In genomic region chr1:43238104-43238503, GRCh38 we compare ENCODE assay signal across 7 cellular contexts. TPM values are rescaled to one million over a fixed set of nuclear protein-coding genes. Genes with fewer than 3 reads are reported as not detected.
DNase-seq lines count a peak whose midpoint lies in the region; ATAC-seq and TF ChIP-seq lines count a peak whose summit lies in the region.

No MANE protein-coding gene starts in this region.

- no peak overlapping the region for H3K4me3 ChIP-seq in DOHH2 (ENCODE audit: low read length)

- no peaks in the 10 kb centered on the region for H4K20me1 ChIP-seq in DOHH2 (ENCODE audit: control insufficient read depth, insufficient read depth, low read depth, low read length)

- ATAC-seq in stimulated activated naive CD8-positive, alpha-beta T cell treated with anti-CD3 and anti-CD28 coated beads, Interleukin-15, Interleukin-2, amounts not matched to agents 100 U/mL and 50 U/mL, for 24 hours = peak; percentile 38
- ATAC-seq in GM21529 (IDR thresholded peaks at IDR 0.05; ENCODE audit: unreplicated experiment) = no peak

- H3F3A ChIP-seq in DOHH2 (ENCODE audit: control insufficient read depth, insufficient read depth) = peaks cover 3% of the 10 kb centered on the region

- H3K4me2 ChIP-seq in DOHH2 (ENCODE audit: low read length) = no peak overlapping the region

- peaks cover 23% of the 10 kb centered on the region for H3K4me1 ChIP-seq in DOHH2 (ENCODE audit: control insufficient read depth, low read length)

- H3K27me3 ChIP-seq in DOHH2 (ENCODE audit: control insufficient read depth, low read length) = no peaks in the 10 kb centered on the region
- no peaks in the 10 kb centered on the region for H3K27me3 ChIP-seq in layer of hippocampus (ENCODE audit: control insufficient read depth, insufficient read depth, low read length)

- no peaks in the 10 kb centered on the region for H3K36me3 ChIP-seq in DOHH2 (ENCODE audit: control insufficient read depth, low read length)

- peak; percentile 82 for DNase-seq in HuH-7 (ENCODE audit: low spot score)
- DNase-seq in RKO (ENCODE audit: low spot score) = peak; percentile 23
- peak; percentile 81 for DNase-seq in cerebellum (ENCODE audit: low spot score)
- peak; percentile 49 for DNase-seq in stimulated activated naive CD8-positive, alpha-beta T cell treated with anti-CD3 and anti-CD28 coated beads, Interleukin-15, Interleukin-2, amounts not matched to agents 100 U/mL and 50 U/mL, for 24 hours

- H3K27ac ChIP-seq in DOHH2 (ENCODE audit: low read depth, low read length) (no peak overlapping the region), layer of hippocampus (ENCODE audit: low read depth, low read length) (peak overlapping the region; percentile 35)

- TF ChIP-seq CTCF in DOHH2 (IDR thresholded peaks at IDR 0.05; ENCODE audit: low read depth, low read length, poor library complexity, severe bottlenecking) = peak; percentile 67

- no peaks in the 10 kb centered on the region for H3K9me3 ChIP-seq in DOHH2 (ENCODE audit: control insufficient read depth, insufficient read depth, low read length)

- no peaks in the 10 kb centered on the region for H3K9me2 ChIP-seq in DOHH2 (replicated peaks; ENCODE audit: control insufficient read depth, low read length)

- no peaks in the 10 kb centered on the region for H3K79me2 ChIP-seq in DOHH2 (ENCODE audit: control insufficient read depth, low read length)

RNA-seq across cellular contexts. Expression of gene TMEM125, which starts 31.7 kb away (rescaled TPM):
- 1.3 TPM for total RNA-seq in cerebellum

RNA-seq across cellular contexts. Expression of gene C1orf210, which starts 47.3 kb away (rescaled TPM):
- total RNA-seq in cerebellum = not detected

Comparison
In these comparisons a context has a peak if more than half of its experiments do, and no peak if none do; other contexts are left out.
1. DNase-seq: peak in every context shown above with its lines; median percentile 82 in HuH-7; 81 in cerebellum; 49 in stimulated activated naive CD8-positive, alpha-beta T cell treated with anti-CD3 and anti-CD28 coated beads, Interleukin-15, Interleukin-2, amounts not matched to agents 100 U/mL and 50 U/mL, for 24 hours; 23 in RKO.